Comparison of ENCODE assay signal across 29 cellular contexts in genomic region chr12:19922687-19923086, GRCh38.
"Had no signal": no experiment of that assay in that cellular context is flagged by ENCODE, and none has a peak within 500 bp of the region (broad histone marks: within the 10 kb centered on the region; RNA-seq: fewer than 3 reads in every experiment).

No MANE protein-coding gene starts in this region.

- H3K4me3 Mint-ChIP-seq: activated CD8-positive, alpha-beta T cell treated with anti-CD3 and anti-CD28 coated beads, Interleukin-2, amount 10 ng/mL, durations not matched to agents 7 days and 5 days; activated naive CD8-positive, alpha-beta T cell treated with anti-CD3 and anti-CD28 coated beads, Interleukin-2, amount 10 ng/mL, durations not matched to agents 7 days and 5 days; T-helper 2 cell treated with Interferon-gamma antibody and Interleukin-4, amounts not matched to agents 5 μg/mL and 100 μg/mL, for 36 hours had no signal

- H3K9me3 ChIP-seq: adrenal gland, breast epithelium, Peyer's patch, SJSA1 had no signal

- H3K4me1 ChIP-seq: adrenal gland, breast epithelium, Peyer's patch, SJSA1 had no signal

- H3K27me3 ChIP-seq: adrenal gland, breast epithelium, Peyer's patch, SJSA1 had no signal

- H3K9me3 Mint-ChIP-seq: activated naive CD8-positive, alpha-beta T cell treated with anti-CD3 and anti-CD28 coated beads, Interleukin-2, amount 10 ng/mL, durations not matched to agents 7 days and 5 days; T-helper 2 cell treated with Interferon-gamma antibody and Interleukin-4, amounts not matched to agents 5 μg/mL and 100 μg/mL, for 36 hours had no signal

- H3K36me3 ChIP-seq: adrenal gland, breast epithelium, Peyer's patch, SJSA1 had no signal

- H3K27ac Mint-ChIP-seq: activated CD8-positive, alpha-beta T cell treated with anti-CD3 and anti-CD28 coated beads, Interleukin-2, amount 10 ng/mL, durations not matched to agents 7 days and 5 days; activated naive CD8-positive, alpha-beta T cell treated with anti-CD3 and anti-CD28 coated beads, Interleukin-2, amount 10 ng/mL, durations not matched to agents 7 days and 5 days; T-helper 2 cell treated with Interferon-gamma antibody and Interleukin-4, amounts not matched to agents 5 μg/mL and 100 μg/mL, for 36 hours had no signal

- H3K4me3 ChIP-seq: adrenal gland, breast epithelium, Peyer's patch, SJSA1 had no signal

- H3K4me1 Mint-ChIP-seq: activated naive CD8-positive, alpha-beta T cell treated with anti-CD3 and anti-CD28 coated beads, Interleukin-2, amount 10 ng/mL, durations not matched to agents 7 days and 5 days had no signal

- H3K36me3 Mint-ChIP-seq: activated naive CD8-positive, alpha-beta T cell treated with anti-CD3 and anti-CD28 coated beads, Interleukin-2, amount 10 ng/mL, durations not matched to agents 7 days and 5 days had no signal

- ATAC-seq: activated CD8-positive, alpha-beta T cell treated with anti-CD3 and anti-CD28 coated beads, Interleukin-2, amount 10 ng/mL, durations not matched to agents 7 days and 5 days; SK-N-SH treated with all-trans-retinoic acid at 6 μM for 48 hours had no signal

- H3K27ac ChIP-seq: adrenal gland, breast epithelium, Peyer's patch, SJSA1 had no signal

- DNase-seq: activated CD4-positive, alpha-beta T cell treated with anti-CD3 and anti-CD28 coated beads for 48 hours; activated CD4-positive, alpha-beta T cell treated with anti-CD3 and anti-CD28 coated beads, Interleukin-2, amount 50 U/mL, for 4 hours; activated CD4-positive, CD25-positive, alpha-beta regulatory T cell treated with anti-CD3 and anti-CD28 coated beads, Interleukin-2, amount 50 U/mL, for 72 hours; activated CD8-positive, alpha-beta memory T cell treated with anti-CD3 and anti-CD28 coated beads, Interleukin-2, amount 50 U/mL, for 48 hours; activated CD8-positive, alpha-beta T cell treated with anti-CD3 and anti-CD28 coated beads, Interleukin-2, amount 10 ng/mL, durations not matched to agents 7 days and 5 days; activated naive CD4-positive, alpha-beta T cell treated with anti-CD3 and anti-CD28 coated beads, Interleukin-2, amount 50 U/mL, for 16 hours; activated naive CD8-positive, alpha-beta T cell treated with anti-CD3 and anti-CD28 coated beads, Interleukin-2, amount 10 ng/mL, durations not matched to agents 7 days and 5 days; activated T-cell treated with anti-CD3 and anti-CD28 coated beads, Interleukin-2, amount 50 U/mL, for 1 hour; adrenal gland; anterior cingulate cortex; central memory CD4-positive, alpha-beta T cell; Kasumi-1; KBM-7; NCI-H1105 treated with DMSO at 0.1 percent for 48 hours; NCI-H1436 treated with DMSO at 0.1 percent for 48 hours; NCI-H187 treated with DMSO at 0.1 percent for 48 hours; NCI-H2171 treated with DMSO at 0.1 percent for 48 hours; NCI-H345; NCI-H510A treated with DMSO at 0.1 percent for 48 hours; NCI-H69; NK-92 treated with Interleukin-12 subunit alpha and Interleukin-12 subunit beta, amount 100 ng/mL, for 24 hours; OCI-M1; SHP77; SW 1271 had no signal
